In genomic region chr7:102321351-102322201, GRCh38 we compare ENCODE assay signal across 12 cellular contexts. TPM values are rescaled to one million over a fixed set of nuclear protein-coding genes. Genes with fewer than 3 reads are reported as not detected.
A peak's percentile ranks its signal among the peaks of the same experiment; 100 is the strongest.
DNase-seq lines count a peak whose midpoint lies in the region; FAIRE-seq and TF ChIP-seq lines count a peak whose summit lies in the region.
"Had no signal": no experiment of that assay in that cellular context is flagged by ENCODE, and none has a peak within 500 bp of the region (broad histone marks: within the 10 kb centered on the region; RNA-seq: fewer than 3 reads in every experiment).

No MANE protein-coding gene starts in this region.

- H4K20me1 ChIP-seq in Karpas-422 (ENCODE audit: insufficient read depth, low read depth, low read length) = peaks cover 19% of the 10 kb centered on the region; the same call in 1 of the 2 replicates
- no peaks in the 10 kb centered on the region for H4K20me1 ChIP-seq in osteoblast (ENCODE audit: insufficient read depth, low read length)

- no peak overlapping the region for H3K4me2 ChIP-seq in Karpas-422 (ENCODE audit: low read depth, low read length, poor library complexity, severe bottlenecking)
- no peak overlapping the region for H3K4me2 ChIP-seq in osteoblast (ENCODE audit: insufficient read depth, low read length)

- H3K9me2 ChIP-seq in Karpas-422 (replicated peaks; ENCODE audit: insufficient read depth, low read length) = no peaks in the 10 kb centered on the region

- no peak overlapping the region for H3K27ac ChIP-seq in Karpas-422 (ENCODE audit: low read length)
- no peak overlapping the region for H3K27ac ChIP-seq in osteoblast (ENCODE audit: low read depth, low read length)
- H3K27ac ChIP-seq in uterus = no peak overlapping the region
- H3K27ac ChIP-seq: 22Rv1 had no signal

- no peak for TF ChIP-seq CTCF in osteoblast (IDR thresholded peaks at IDR 0.05; ENCODE audit: extremely low read depth, low read depth, low read length)
- no peak for TF ChIP-seq CTCF in uterus (IDR thresholded peaks at IDR 0.05)

- H3K4me1 ChIP-seq in Karpas-422 (ENCODE audit: low read length) (peaks cover 19% of the 10 kb centered on the region), osteoblast (ENCODE audit: insufficient read depth, low read length) (no peaks in the 10 kb centered on the region), uterus (no peaks in the 10 kb centered on the region)

- intact Hi-C loops in uterus (cut with DNase I; ENCODE audit: low total_unique reads) = no loop called here

- H3K27me3 ChIP-seq in Karpas-422 (ENCODE audit: low read length) = no peaks in the 10 kb centered on the region
- peaks cover 5% of the 10 kb centered on the region for H3K27me3 ChIP-seq in osteoblast (ENCODE audit: insufficient read depth, low read length)
- H3K27me3 ChIP-seq in uterus = no peaks in the 10 kb centered on the region

- TF ChIP-seq POLR2A in uterus (IDR thresholded peaks at IDR 0.05) = no peak

- H3K9me3 ChIP-seq in Karpas-422 (ENCODE audit: low read length) (no peaks in the 10 kb centered on the region), osteoblast (ENCODE audit: low read depth, low read length) (no peaks in the 10 kb centered on the region), uterus (no peaks in the 10 kb centered on the region)

- no peak overlapping the region for H3K4me3 ChIP-seq in Karpas-422 (ENCODE audit: low read length)
- H3K4me3 ChIP-seq in osteoblast (ENCODE audit: insufficient read depth, low read length) = no peak overlapping the region
- no peak overlapping the region for H3K4me3 ChIP-seq in uterus

- peak; percentile 72 for DNase-seq in NCI-H748 (lab: John Stamatoyannopoulos, UW; ENCODE audit: unreplicated experiment)
- DNase-seq in NCI-H748 treated with DMSO at 0.1 percent for 48 hours (lab: John Stamatoyannopoulos, UW) = no peak
- DNase-seq in Karpas-422 = peak; percentile 41
- peak; percentile 31 to 33 for DNase-seq in frontal cortex (ENCODE audit: low spot score in 2 of 2)
- DNase-seq in osteoblast (ENCODE audit: insufficient read length, low spot score, missing footprints) = peak; percentile 91
- DNase-seq in stimulated activated CD8-positive, alpha-beta memory T cell treated with anti-CD3 and anti-CD28 coated beads, Interleukin-4, amount 100 ng/mL, for 48 hours = no peak
- no peak for DNase-seq in uterus
- no peak for DNase-seq in anterior cingulate cortex (lab: John Stamatoyannopoulos, UW)
- DNase-seq: NCI-H446 treated with DMSO at 0.1 percent for 48 hours had no signal

- H3K79me2 ChIP-seq in Karpas-422 (ENCODE audit: low read length) (no peaks in the 10 kb centered on the region), osteoblast (ENCODE audit: insufficient read depth, low read length) (no peaks in the 10 kb centered on the region)

- H3K36me3 ChIP-seq in Karpas-422 (ENCODE audit: insufficient read depth, low read length) (peaks cover 34% of the 10 kb centered on the region), osteoblast (ENCODE audit: insufficient read depth, low read length) (no peaks in the 10 kb centered on the region), uterus (no peaks in the 10 kb centered on the region)

- FAIRE-seq in frontal cortex (lab: Jason Lieb, UNC) = no peak

- H2AFZ ChIP-seq in Karpas-422 (ENCODE audit: low read length) = no peak overlapping the region
- no peak overlapping the region for H2AFZ ChIP-seq in osteoblast (ENCODE audit: low read length)

- H3K9ac ChIP-seq in Karpas-422 (ENCODE audit: low read length) = no peak overlapping the region

RNA-seq across cellular contexts. Expression of gene SPDYE6, which starts 34.7 kb away (rescaled TPM):
- not detected in 2 replicates for total RNA-seq in Karpas-422 (2014; rRNA removed; shearing (Covaris generic); ENCODE audit: low replicate concordance)
- not detected for total RNA-seq in frontal cortex
- total RNA-seq in osteoblast = not detected in 2 replicates
- not detected for total RNA-seq in uterus
- total RNA-seq: posterior vena cava, SK-MEL-5 had no signal

RNA-seq across cellular contexts. Expression of gene SH2B2, which starts 34.9 kb away (rescaled TPM):
- 22.4 and 39.2 TPM in 2 replicates for total RNA-seq in Karpas-422 (2014; rRNA removed; shearing (Covaris generic); ENCODE audit: low replicate concordance)
- total RNA-seq in frontal cortex = 10.2 TPM
- 2.1 and 2.2 TPM in 2 replicates for total RNA-seq in osteoblast
- 10 to 100 TPM in 1 of 4 donors, 1 to 10 TPM in 1, under 1 TPM in 1, not detected in 1; 0.77 to 13.8 (median 9.4) TPM for total RNA-seq in uterus

Comparison
In these comparisons a context has a peak if more than half of its experiments do, and no peak if none do; other contexts are left out.
1. DNase-seq: peak in NCI-H748 (single experiment), Karpas-422 (single experiment), frontal cortex (2 of 2) and osteoblast (single experiment); none in NCI-H748 treated with DMSO at 0.1 percent for 48 hours (single experiment), stimulated activated CD8-positive, alpha-beta memory T cell treated with anti-CD3 and anti-CD28 coated beads, Interleukin-4, amount 100 ng/mL, for 48 hours (single experiment), uterus (0 of 2) and anterior cingulate cortex (0 of 58).